Comparison of ENCODE assay signal across 8 cellular contexts in the genomic region with DNA sequence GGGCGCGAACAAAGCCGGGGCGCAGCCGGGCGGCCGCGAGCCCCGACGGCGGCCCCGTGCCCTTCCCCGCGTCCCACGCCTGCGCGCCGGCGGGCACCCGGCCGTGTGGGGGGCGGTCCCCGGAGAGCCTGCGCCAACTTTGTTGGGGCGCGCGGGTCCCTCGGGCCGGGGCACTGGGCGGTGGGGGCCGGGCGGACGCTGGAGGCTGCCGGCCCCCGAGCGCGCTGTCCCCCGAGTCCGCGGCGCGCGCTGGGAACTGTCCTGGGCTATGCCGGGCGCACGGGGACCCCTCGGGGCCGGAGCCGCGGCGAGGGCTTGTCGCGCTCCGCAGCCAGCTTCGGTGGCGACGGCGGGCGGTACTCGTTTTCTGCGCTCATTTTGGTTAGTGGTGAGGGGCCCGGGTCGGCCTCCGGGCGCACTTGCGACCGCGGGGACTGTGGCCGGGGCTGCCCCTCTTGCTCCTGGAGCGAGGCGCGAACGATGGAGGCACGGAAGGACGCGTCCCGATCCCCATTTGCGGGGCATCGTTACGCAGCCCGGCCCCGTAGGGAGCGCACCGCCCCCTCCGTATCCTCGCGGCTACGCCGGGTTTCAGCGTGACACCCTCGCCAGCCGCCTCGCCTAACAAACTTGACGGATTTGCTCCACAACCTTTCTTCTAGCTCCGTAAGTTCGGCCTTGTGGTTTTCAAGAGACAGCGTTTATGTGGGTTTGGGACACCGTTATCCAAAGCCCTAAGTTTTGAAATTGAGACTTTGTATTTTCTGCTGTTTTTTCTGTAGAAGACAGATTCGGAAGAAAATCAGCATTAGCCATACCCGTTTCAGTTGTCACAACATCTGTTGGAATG. TPM values are rescaled to one million over a fixed set of nuclear protein-coding genes. Genes with fewer than 3 reads are reported as not detected.
DNase-seq lines count a peak whose midpoint lies in the region; ATAC-seq lines count a peak whose summit lies in the region.

No MANE protein-coding gene starts in this region.

- no peaks in the 10 kb centered on the region for H3K27me3 Mint-ChIP-seq in naive B cell

- peak overlapping the region; percentile 99 for H3K27ac ChIP-seq in thymus (ENCODE audit: low read depth)

- under 1% methylated on average over 100 of the region's 100 CpGs for WGBS in thymus

- DNase-seq in NCI-H1436 (lab: John Stamatoyannopoulos, UW) (peak; percentile 36), NCI-H1436 treated with DMSO at 0.1 percent for 48 hours (lab: John Stamatoyannopoulos, UW) (no peak), NCI-H2171 (lab: John Stamatoyannopoulos, UW) (peak; percentile 55), naive B cell (peak; percentile 27)
- DNase-seq in activated CD8-positive, alpha-beta memory T cell treated with anti-CD3 and anti-CD28 coated beads, Interleukin-2, amount 50 U/mL, for 4 hours, result peak; percentile 60

- peak overlapping the region; percentile 73 to 92 (median 84) for H3K4me3 Mint-ChIP-seq in naive B cell

- peaks cover 15% of the 10 kb centered on the region for H3K36me3 ChIP-seq in thymus (ENCODE audit: control insufficient read depth, insufficient read depth)

- H3K27ac Mint-ChIP-seq in naive B cell, result peak overlapping the region in 5 of 6 donors; percentile 86 to 98 (median 93)

- H3K27me3 ChIP-seq in thymus (ENCODE audit: control insufficient read depth, insufficient read depth), result no peaks in the 10 kb centered on the region

- no peaks in the 10 kb centered on the region for H3K9me3 Mint-ChIP-seq in naive B cell

- H3K4me1 Mint-ChIP-seq in naive B cell, result peaks cover 35 to 52% (median 48%) of the 10 kb centered on the region in 3 donors

- ATAC-seq in HG02623 (IDR thresholded peaks at IDR 0.05; ENCODE audit: unreplicated experiment) (peak; percentile 2), esophagus mucosa (peak; percentile 31), naive B cell (ENCODE audit: low read depth in 2 of 2) (no peak)

- peaks cover 18% of the 10 kb centered on the region for H3K4me1 ChIP-seq in thymus (ENCODE audit: control insufficient read depth, insufficient read depth, low read length)

- peak overlapping the region; percentile 92 for H3K4me3 ChIP-seq in thymus (ENCODE audit: low read length)

- H3K36me3 Mint-ChIP-seq in naive B cell, result no peaks in the 10 kb centered on the region

- no peaks in the 10 kb centered on the region for H3K9me3 ChIP-seq in thymus (ENCODE audit: control insufficient read depth)

RNA-seq across cellular contexts. Expression of a gene that starts 0.6 kb away (rescaled TPM):
- 6.9 TPM for total RNA-seq in esophagus mucosa
- polyA plus RNA-seq in naive B cell (ENCODE audit: low read depth in 6 of 6) (1 to 10 TPM in 3 of 6 donors, under 1 TPM in 2, not detected in 1; 0.41 to 1.7 (median 1.2) TPM), thymus (22.3 TPM)

RNA-seq across cellular contexts. Expression of a gene that starts 1.0 kb away (rescaled TPM):
- 177 TPM for total RNA-seq in esophagus mucosa
- polyA plus RNA-seq in naive B cell (ENCODE audit: low read depth in 6 of 6) (100 to 1,000 TPM; 367 to 572 (median 436) TPM), thymus (264 TPM)

RNA-seq across cellular contexts. Expression of a gene that starts 21.9 kb away (rescaled TPM):
- 28.7 TPM for total RNA-seq in esophagus mucosa
- polyA plus RNA-seq in naive B cell (ENCODE audit: low read depth in 6 of 6) (1 to 10 TPM in 5 of 6 donors, not detected in 1; 1.1 to 3.4 (median 1.2) TPM), thymus (23.1 TPM)

RNA-seq across cellular contexts. Expression of a gene that starts 38.6 kb away (rescaled TPM):
- total RNA-seq in esophagus mucosa, result 20.2 TPM
- polyA plus RNA-seq in naive B cell (ENCODE audit: low read depth in 6 of 6) (10 to 100 TPM; 12.7 to 19.1 (median 16.3) TPM), thymus (47.2 TPM)

Comparison
In these comparisons a context has a peak if more than half of its experiments do, and no peak if none do; other contexts are left out.
1. ATAC-seq: peak in HG02623 (single experiment) and esophagus mucosa (single experiment); none in naive B cell (0 of 2).